In the genomic region with DNA sequence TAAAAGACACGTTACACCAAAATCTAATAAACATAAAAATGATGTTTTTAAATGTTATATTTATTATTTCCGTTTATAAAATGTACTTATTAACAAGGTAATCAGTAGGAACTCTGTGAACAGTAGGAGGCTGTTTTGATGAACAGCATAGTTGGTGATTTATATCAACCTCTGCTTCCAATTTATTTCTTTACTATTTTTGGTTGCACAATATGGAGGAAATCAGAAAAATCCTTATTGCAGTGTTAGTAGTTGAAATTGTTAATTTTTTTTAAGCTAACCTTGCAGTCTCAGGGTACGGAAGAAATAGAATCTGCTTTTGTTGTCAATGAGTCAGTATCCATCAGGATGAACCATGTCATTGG, we compare ENCODE assay signal across 17 cellular contexts.
"Had no signal": no experiment of that assay in that cellular context is flagged by ENCODE, and none has a peak within 500 bp of the region (broad histone marks: within the 10 kb centered on the region; RNA-seq: fewer than 3 reads in every experiment).

No MANE protein-coding gene starts in this region.

- H3K4me1 ChIP-seq: breast epithelium had no signal

- H3K27me3 ChIP-seq: breast epithelium, testis had no signal

- H3K9me3 ChIP-seq: breast epithelium, testis, upper lobe of left lung had no signal

- ATAC-seq: activated CD8-positive, alpha-beta memory T cell treated with anti-CD3 and anti-CD28 coated beads, Interleukin-2, amount 10 ng/mL, durations not matched to agents 7 days and 5 days; natural killer cell; stimulated activated naive CD8-positive, alpha-beta T cell treated with anti-CD3 and anti-CD28 coated beads, Interleukin-15, amount 100 ng/mL, for 72 hours had no signal

- H3K4me3 Mint-ChIP-seq: activated CD4-positive, alpha-beta memory T cell treated with anti-CD3 and anti-CD28 coated beads, Interleukin-2, amount 10 ng/mL, durations not matched to agents 7 days and 5 days; activated CD8-positive, alpha-beta memory T cell treated with anti-CD3 and anti-CD28 coated beads, Interleukin-2, amount 10 ng/mL, durations not matched to agents 7 days and 5 days; activated naive CD8-positive, alpha-beta T cell treated with anti-CD3 and anti-CD28 coated beads, Interleukin-2, amount 10 ng/mL, durations not matched to agents 7 days and 5 days; natural killer cell; stimulated activated naive CD8-positive, alpha-beta T cell treated with anti-CD3 and anti-CD28 coated beads, Interleukin-15, amount 100 ng/mL, for 72 hours had no signal

- H3K27me3 Mint-ChIP-seq: activated CD4-positive, alpha-beta memory T cell treated with anti-CD3 and anti-CD28 coated beads, Interleukin-2, amount 10 ng/mL, durations not matched to agents 7 days and 5 days; activated CD8-positive, alpha-beta memory T cell treated with anti-CD3 and anti-CD28 coated beads, Interleukin-2, amount 10 ng/mL, durations not matched to agents 7 days and 5 days had no signal

- H3K4me3 ChIP-seq: breast epithelium, testis, upper lobe of left lung had no signal

- H3K9me3 Mint-ChIP-seq: activated CD4-positive, alpha-beta memory T cell treated with anti-CD3 and anti-CD28 coated beads, Interleukin-2, amount 10 ng/mL, durations not matched to agents 7 days and 5 days; activated naive CD8-positive, alpha-beta T cell treated with anti-CD3 and anti-CD28 coated beads, Interleukin-2, amount 10 ng/mL, durations not matched to agents 7 days and 5 days; natural killer cell; stimulated activated naive CD8-positive, alpha-beta T cell treated with anti-CD3 and anti-CD28 coated beads, Interleukin-15, amount 100 ng/mL, for 72 hours had no signal

- H3K27ac Mint-ChIP-seq: activated CD4-positive, alpha-beta memory T cell treated with anti-CD3 and anti-CD28 coated beads, Interleukin-2, amount 10 ng/mL, durations not matched to agents 7 days and 5 days; activated CD8-positive, alpha-beta memory T cell treated with anti-CD3 and anti-CD28 coated beads, Interleukin-2, amount 10 ng/mL, durations not matched to agents 7 days and 5 days; activated naive CD8-positive, alpha-beta T cell treated with anti-CD3 and anti-CD28 coated beads, Interleukin-2, amount 10 ng/mL, durations not matched to agents 7 days and 5 days; natural killer cell; stimulated activated naive CD8-positive, alpha-beta T cell treated with anti-CD3 and anti-CD28 coated beads, Interleukin-15, amount 100 ng/mL, for 72 hours had no signal

- H3K36me3 ChIP-seq: breast epithelium had no signal

- H3K36me3 Mint-ChIP-seq: natural killer cell had no signal

- DNase-seq: activated CD4-positive, alpha-beta memory T cell treated with anti-CD3 and anti-CD28 coated beads, Interleukin-2, amount 10 ng/mL, durations not matched to agents 7 days and 5 days; activated CD4-positive, alpha-beta T cell treated with anti-CD3 and anti-CD28 coated beads for 48 hours; activated CD8-positive, alpha-beta memory T cell treated with anti-CD3 and anti-CD28 coated beads, Interleukin-2, amount 10 ng/mL, durations not matched to agents 7 days and 5 days; activated naive CD4-positive, alpha-beta T cell treated with Interleukin-2 at 50 U/mL for 16 hours; activated naive CD8-positive, alpha-beta T cell treated with anti-CD3 and anti-CD28 coated beads, Interleukin-2, amount 10 ng/mL, durations not matched to agents 7 days and 5 days; aorta; dermis blood vessel endothelial cell; mesenchymal stem cell; natural killer cell; small intestine; stimulated activated CD4-positive, alpha-beta T cell treated with anti-CD3 and anti-CD28 coated beads, Interleukin-15, amount 100 ng/mL, for 24 hours; stimulated activated CD4-positive, alpha-beta T cell treated with anti-CD3 and anti-CD28 coated beads, Interleukin-2, amount 100 ng/mL, for 48 hours; stimulated activated naive CD8-positive, alpha-beta T cell treated with anti-CD3 and anti-CD28 coated beads, Interleukin-15, amount 100 ng/mL, for 72 hours had no signal

- H3K27ac ChIP-seq: breast epithelium, epithelial cell of prostate, testis, upper lobe of left lung had no signal
